24 cellular contexts compared by ENCODE assay signal in genomic region chr6:40634429-40634828, GRCh38. TPM values are rescaled to one million over a fixed set of nuclear protein-coding genes. Genes with fewer than 3 reads are reported as not detected.
DNase-seq lines count a peak whose midpoint lies in the region; ATAC-seq and TF ChIP-seq lines count a peak whose summit lies in the region.
"Had no signal": no experiment of that assay in that cellular context is flagged by ENCODE, and none has a peak within 500 bp of the region (broad histone marks: within the 10 kb centered on the region; RNA-seq: fewer than 3 reads in every experiment).

No MANE protein-coding gene starts in this region.

- CTCF ChIA-PET in activated CD8-positive, alpha-beta T cell treated with anti-CD3 and anti-CD28 coated beads for 36 hours (lab: Charles Lee) = interaction anchor here (1.0 kb wide), 1 partner anchor 47 kb away, joined by 3 read pairs; the partner anchor contains the start of gene LRFN2

- H3K9me3 ChIP-seq in Loucy (ENCODE audit: insufficient read depth, low read depth, low read length) = no peaks in the 10 kb centered on the region
- H3K9me3 ChIP-seq: adrenal gland, gastroesophageal sphincter, mucosa of descending colon, neutrophil, suprapubic skin had no signal

- no peaks in the 10 kb centered on the region for H3K79me2 ChIP-seq in Loucy (ENCODE audit: insufficient read depth, low read length)

- no peaks in the 10 kb centered on the region for H4K20me1 ChIP-seq in Loucy (ENCODE audit: insufficient read depth, low read length, poor library complexity, severe bottlenecking)

- no peaks in the 10 kb centered on the region for H3K27me3 Mint-ChIP-seq in activated CD8-positive, alpha-beta T cell treated with anti-CD3 and anti-CD28 coated beads for 36 hours

- no peaks in the 10 kb centered on the region for H3K27me3 ChIP-seq in Loucy (ENCODE audit: insufficient read depth, low read length, poor library complexity, severe bottlenecking)
- H3K27me3 ChIP-seq: adrenal gland, neutrophil had no signal

- H3K4me1 ChIP-seq in Loucy (ENCODE audit: insufficient read depth, low read length, poor library complexity, severe bottlenecking) = peaks cover 29% of the 10 kb centered on the region
- H3K4me1 ChIP-seq: adrenal gland, gastroesophageal sphincter, suprapubic skin had no signal

- no peak for ATAC-seq in HG02763 (IDR thresholded peaks at IDR 0.05; ENCODE audit: unreplicated experiment)
- ATAC-seq in GM18907 (IDR thresholded peaks at IDR 0.05; ENCODE audit: unreplicated experiment) = no peak
- no peak for ATAC-seq in activated CD8-positive, alpha-beta T cell treated with anti-CD3 and anti-CD28 coated beads for 36 hours
- ATAC-seq: gastroesophageal sphincter, left cardiac atrium, mucosa of descending colon had no signal

- no peak overlapping the region for H3K9ac ChIP-seq in Loucy (ENCODE audit: low read depth, low read length, poor library complexity, severe bottlenecking)

- H3K9me3 Mint-ChIP-seq in activated CD8-positive, alpha-beta T cell treated with anti-CD3 and anti-CD28 coated beads for 36 hours = no peaks in the 10 kb centered on the region

- H3K4me1 Mint-ChIP-seq in activated CD8-positive, alpha-beta T cell treated with anti-CD3 and anti-CD28 coated beads for 36 hours (ENCODE audit: low read depth) = no peaks in the 10 kb centered on the region

- no peak overlapping the region for H3K27ac Mint-ChIP-seq in activated CD8-positive, alpha-beta T cell treated with anti-CD3 and anti-CD28 coated beads for 36 hours

- POLR2A ChIA-PET in activated CD8-positive, alpha-beta T cell treated with anti-CD3 and anti-CD28 coated beads for 36 hours (lab: Charles Lee) = no interaction called here

- H3K4me3 Mint-ChIP-seq in activated CD8-positive, alpha-beta T cell treated with anti-CD3 and anti-CD28 coated beads for 36 hours = no peak overlapping the region

- no peak overlapping the region for H3K4me3 ChIP-seq in Loucy (ENCODE audit: low read length, poor library complexity, severe bottlenecking)
- H3K4me3 ChIP-seq: adrenal gland, gastroesophageal sphincter, mucosa of descending colon, suprapubic skin had no signal

- DNase-seq in DMS153 (lab: John Stamatoyannopoulos, UW) (peak; percentile 86), NCI-H2227 treated with DMSO at 0.1 percent for 48 hours (lab: John Stamatoyannopoulos, UW) (peak; percentile 71), SW480 (ENCODE audit: low spot score) (peak; percentile 2), pons (ENCODE audit: low spot score) (no peak)
- no peak for DNase-seq in activated CD8-positive, alpha-beta T cell treated with anti-CD3 and anti-CD28 coated beads for 36 hours
- DNase-seq: activated CD4-positive, alpha-beta T cell treated with anti-CD3 and anti-CD28 coated beads for 1 hour; activated effector memory CD4-positive, alpha-beta T cell treated with Interleukin-2 at 50 U/mL for 16 hours; dermis blood vessel endothelial cell; erythroblast; left cardiac atrium; mucosa of descending colon; stimulated activated CD4-positive, alpha-beta T cell treated with anti-CD3 and anti-CD28 coated beads, Interleukin-12 subunit alpha, Interleukin-12 subunit beta, amount 100 ng/mL, for 4 hours; T-helper 9 cell had no signal

- H3K36me3 ChIP-seq in Loucy (ENCODE audit: insufficient read depth, low read length) = no peaks in the 10 kb centered on the region
- H3K36me3 ChIP-seq: adrenal gland, gastroesophageal sphincter, neutrophil, suprapubic skin had no signal

- TF ChIP-seq CTCF in Loucy (conservative IDR thresholded peaks at IDR 0.05; ENCODE audit: low read length) = no peak
- TF ChIP-seq CTCF in activated CD8-positive, alpha-beta T cell treated with anti-CD3 and anti-CD28 coated beads for 36 hours (IDR thresholded peaks at IDR 0.05) = no peak

- H2AFZ ChIP-seq in Loucy (ENCODE audit: low read length) = 0 out of 2 replicates have a peak overlapping the region, but pooled peaks have one; percentile 48

- H3K36me3 Mint-ChIP-seq in activated CD8-positive, alpha-beta T cell treated with anti-CD3 and anti-CD28 coated beads for 36 hours (ENCODE audit: low read depth) = no peaks in the 10 kb centered on the region

- peak overlapping the region; percentile 15 for H3K4me2 ChIP-seq in Loucy (ENCODE audit: low read depth, low read length, poor library complexity, severe bottlenecking)

- H3F3A ChIP-seq in Loucy (ENCODE audit: low read depth) = no peaks in the 10 kb centered on the region

- intact Hi-C loops in activated CD8-positive, alpha-beta T cell treated with anti-CD3 and anti-CD28 coated beads for 36 hours (cut with micrococcal nuclease) = no loop called here

- no peaks in the 10 kb centered on the region for H3K9me2 ChIP-seq in Loucy (replicated peaks; ENCODE audit: low read depth, low read length)

RNA-seq across cellular contexts. Expression of gene LRFN2, which starts 47.3 kb away (rescaled TPM):
- not detected for total RNA-seq in activated CD8-positive, alpha-beta T cell treated with anti-CD3 and anti-CD28 coated beads for 36 hours
- total RNA-seq: dermis blood vessel endothelial cell, left cardiac atrium, MCF 10A, NCI-H460, renal cortical epithelial cell, SK-MEL-5, suprapubic skin had no signal

Comparison
In these comparisons a context has a peak if more than half of its experiments do, and no peak if none do; other contexts are left out.
1. DNase-seq: peak in DMS153 (single experiment), NCI-H2227 treated with DMSO at 0.1 percent for 48 hours (single experiment) and SW480 (single experiment); none in pons (single experiment) and activated CD8-positive, alpha-beta T cell treated with anti-CD3 and anti-CD28 coated beads for 36 hours (single experiment).